ENCODE assay signal across 8 cellular contexts in genomic region chr13:102845289-102845629, GRCh38. TPM values are rescaled to one million over a fixed set of nuclear protein-coding genes. Genes with fewer than 3 reads are reported as not detected.
DNase-seq lines count a peak whose midpoint lies in the region; ATAC-seq and TF ChIP-seq lines count a peak whose summit lies in the region.

No MANE protein-coding gene starts in this region.

- H3K27me3 Mint-ChIP-seq in dendritic cell treated with granulocyte-macrophage colony-stimulating factor and Interleukin-4, amounts not matched to agents 40 ng/mL and 50 ng/mL, for 4 days = no peaks in the 10 kb centered on the region
- H3K27me3 Mint-ChIP-seq in nephron (ENCODE audit: low read depth) = no peaks in the 10 kb centered on the region

- peak overlapping the region; percentile 91 for H3K27ac ChIP-seq in HUES64 (ENCODE audit: low read depth, low read length)

- CTCF ChIA-PET in BJ (lab: Yijun Ruan, JAX) = interaction anchor here (0.7 to 4.9 kb wide), 13 partner anchors 13 to 264 kb away, joined by 3 to 42 read pairs (median 3); no protein-coding TSS in a partner anchor

- H3K27ac Mint-ChIP-seq in dendritic cell treated with granulocyte-macrophage colony-stimulating factor and Interleukin-4, amounts not matched to agents 40 ng/mL and 50 ng/mL, for 4 days = peak overlapping the region; percentile 97
- H3K27ac Mint-ChIP-seq in nephron = peak overlapping the region; percentile 85 to 93 (median 92)

- H3K4me3 ChIP-seq in BJ (ENCODE audit: low read depth, low read length) = peak overlapping the region; percentile 98
- H3K4me3 ChIP-seq in HUES64 (ENCODE audit: low read length) = peak overlapping the region; percentile 97

- intact Hi-C loops in dendritic cell treated with granulocyte-macrophage colony-stimulating factor and Interleukin-4, amounts not matched to agents 40 ng/mL and 50 ng/mL, for 4 days (cut with micrococcal nuclease) = loop anchor here (1.0 to 10.0 kb wide), 3 partner anchors 46 to 450 kb away; partner anchors contain the start of genes BIVM and TPP2

- WGBS in HUES64 = 7% methylated on average over 13 of the region's 13 CpGs

- peak overlapping the region; percentile 72 for H3K9ac ChIP-seq in HUES64 (ENCODE audit: low read depth, low read length)

- no peaks in the 10 kb centered on the region for H3K4me1 ChIP-seq in HUES64 (ENCODE audit: insufficient read depth, low read length)

- peak overlapping the region; percentile 89 for H3K4me3 Mint-ChIP-seq in dendritic cell treated with granulocyte-macrophage colony-stimulating factor and Interleukin-4, amounts not matched to agents 40 ng/mL and 50 ng/mL, for 4 days
- H3K4me3 Mint-ChIP-seq in nephron = peak overlapping the region; percentile 91 to 93 (median 91)

- POLR2A ChIA-PET in BJ (lab: Charles Lee) = interaction anchor here (0.5 to 0.6 kb wide), 2 partner anchors 20 to 44 kb away, joined by 3 read pairs; no protein-coding TSS in a partner anchor

- H3K36me3 ChIP-seq in BJ (ENCODE audit: control insufficient read depth, insufficient read depth, low read length) (no peaks in the 10 kb centered on the region; the same call in 1 of the 2 replicates), HUES64 (ENCODE audit: insufficient read depth, low read length) (no peaks in the 10 kb centered on the region)

- no peaks in the 10 kb centered on the region for H3K9me3 ChIP-seq in HUES64 (ENCODE audit: insufficient read depth, low read depth, low read length)

- DNase-seq in BJ (ENCODE audit: low read depth) (no peak), GM19238 (ENCODE audit: insufficient read length, low spot score) (no peak), NCI-H345 treated with DMSO at 0.1 percent for 48 hours (lab: John Stamatoyannopoulos, UW; ENCODE audit: unreplicated experiment) (no peak), mesenteric fat pad (ENCODE audit: low spot score) (no peak)

- peaks cover 13% of the 10 kb centered on the region for H3K36me3 Mint-ChIP-seq in dendritic cell treated with granulocyte-macrophage colony-stimulating factor and Interleukin-4, amounts not matched to agents 40 ng/mL and 50 ng/mL, for 4 days (ENCODE audit: low read depth)
- no peaks in the 10 kb centered on the region for H3K36me3 Mint-ChIP-seq in nephron (ENCODE audit: low read depth)

- peaks cover 26% of the 10 kb centered on the region for H3K4me1 Mint-ChIP-seq in dendritic cell treated with granulocyte-macrophage colony-stimulating factor and Interleukin-4, amounts not matched to agents 40 ng/mL and 50 ng/mL, for 4 days (ENCODE audit: low read depth)
- peaks cover 22% of the 10 kb centered on the region for H3K4me1 Mint-ChIP-seq in nephron

- ATAC-seq in GM21515 (IDR thresholded peaks at IDR 0.05; ENCODE audit: unreplicated experiment) = peak; percentile 18

- no peaks in the 10 kb centered on the region for H3K27me3 ChIP-seq in BJ (ENCODE audit: control insufficient read depth, insufficient read depth, low read length)
- no peaks in the 10 kb centered on the region for H3K27me3 ChIP-seq in HUES64 (ENCODE audit: insufficient read depth, low read length)

- TF ChIP-seq CTCF in BJ (IDR thresholded peaks at IDR 0.05; ENCODE audit: insufficient read depth, low read depth, low read length) = no peak
- no peak for TF ChIP-seq CTCF in nephron (IDR thresholded peaks at IDR 0.05; ENCODE audit: unreplicated experiment in 3 of 3)

- H3K9me3 Mint-ChIP-seq in dendritic cell treated with granulocyte-macrophage colony-stimulating factor and Interleukin-4, amounts not matched to agents 40 ng/mL and 50 ng/mL, for 4 days = no peaks in the 10 kb centered on the region
- H3K9me3 Mint-ChIP-seq in nephron = no peaks in the 10 kb centered on the region

RNA-seq across cellular contexts. Expression of gene ERCC5, which starts 0.6 kb away (rescaled TPM):
- polyA plus RNA-seq in BJ (2011; rRNA removed) = 21.7 and 35.1 TPM in 2 replicates
- 15.5 and 23.6 TPM in 2 replicates for polyA minus RNA-seq in BJ (2011; rRNA and poly(A)+ RNA removed)
- 18.6 TPM for polyA plus RNA-seq in HUES64 (2013, experiment 1 of 2)
- 21.6 TPM for polyA plus RNA-seq in HUES64 (2013, experiment 2 of 2)
- total RNA-seq in mesenteric fat pad = 43.8 TPM

RNA-seq across cellular contexts. Expression of gene BIVM, which starts 46.3 kb away (rescaled TPM):
- 9.5 and 15.4 TPM in 2 replicates for polyA plus RNA-seq in BJ (2011; rRNA removed)
- polyA minus RNA-seq in BJ (2011; rRNA and poly(A)+ RNA removed) = 2.1 and 3.0 TPM in 2 replicates
- polyA plus RNA-seq in HUES64 (2013, experiment 1 of 2) = 3.6 TPM
- 4.9 TPM for polyA plus RNA-seq in HUES64 (2013, experiment 2 of 2)
- total RNA-seq in mesenteric fat pad = 11.9 TPM

RNA-seq across cellular contexts. Expression of gene POGLUT2, which starts 46.5 kb away (rescaled TPM):
- 11.0 and 19.1 TPM in 2 replicates for polyA plus RNA-seq in BJ (2011; rRNA removed)
- 2.1 and 3.2 TPM in 2 replicates for polyA minus RNA-seq in BJ (2011; rRNA and poly(A)+ RNA removed)
- polyA plus RNA-seq in HUES64 (2013, experiment 1 of 2) = 17.0 TPM
- 18.8 TPM for polyA plus RNA-seq in HUES64 (2013, experiment 2 of 2)
- total RNA-seq in mesenteric fat pad = 3.8 TPM
